ENCODE assay signal across 8 cellular contexts in the genomic region with DNA sequence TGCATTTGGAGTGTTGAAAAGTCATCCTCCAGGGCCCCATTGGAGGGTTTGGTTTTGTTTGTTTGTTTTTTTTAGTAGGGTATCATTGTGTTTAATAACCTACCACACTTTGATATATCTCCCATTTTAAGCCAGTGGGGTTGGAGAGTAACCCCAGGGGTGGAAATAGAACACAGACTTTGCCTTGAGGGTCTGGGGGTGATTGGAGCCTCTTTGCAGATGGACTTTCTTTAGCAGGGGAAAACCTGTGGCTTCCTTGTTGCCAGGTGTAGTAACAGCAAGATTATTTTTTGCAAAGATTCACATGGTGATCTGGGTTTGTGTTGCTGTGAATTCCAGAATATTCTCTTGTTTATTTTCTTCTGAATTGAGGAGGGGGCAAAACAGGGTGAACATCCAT. TPM values are rescaled to one million over a fixed set of nuclear protein-coding genes. Genes with fewer than 3 reads are reported as not detected.
DNase-seq lines count a peak whose midpoint lies in the region; TF ChIP-seq lines count a peak whose summit lies in the region.

No MANE protein-coding gene starts in this region.

- peaks cover 30% of the 10 kb centered on the region for H3K4me1 Mint-ChIP-seq in nephron progenitor cell

- peak overlapping the region; percentile 82 for H3K4me3 ChIP-seq in BJ (ENCODE audit: low read depth, low read length)
- H3K4me3 ChIP-seq in Loucy (ENCODE audit: low read length, poor library complexity, severe bottlenecking): peak overlapping the region; percentile 95
- peak overlapping the region; percentile 75 to 83 for H3K4me3 ChIP-seq in duodenal mucosa (ENCODE audit: low read depth in 1 of 2, low read length in 2 of 2)

- no peaks in the 10 kb centered on the region for H3K9me2 ChIP-seq in Loucy (replicated peaks; ENCODE audit: low read depth, low read length)

- H3K36me3 Mint-ChIP-seq in nephron progenitor cell (ENCODE audit: low read depth): peaks cover 11% of the 10 kb centered on the region

- TF ChIP-seq POLR2A in erythroblast (IDR thresholded peaks at IDR 0.05; ENCODE audit: low read length): no peak

- H3K4me1 ChIP-seq in Loucy (ENCODE audit: insufficient read depth, low read length, poor library complexity, severe bottlenecking): peaks cover 29% of the 10 kb centered on the region
- H3K4me1 ChIP-seq in duodenal mucosa (ENCODE audit: control insufficient read depth in 1 of 2, insufficient read depth in 2 of 2, low read length in 2 of 2): peaks cover 13 to 28% of the 10 kb centered on the region in 2 donors

- peak overlapping the region; percentile 97 for H3K4me3 Mint-ChIP-seq in nephron progenitor cell

- H4K20me1 ChIP-seq in Loucy (ENCODE audit: insufficient read depth, low read length, poor library complexity, severe bottlenecking): peaks cover 30% of the 10 kb centered on the region

- H3K9me3 ChIP-seq in Loucy (ENCODE audit: insufficient read depth, low read depth, low read length) (no peaks in the 10 kb centered on the region), duodenal mucosa (ENCODE audit: control insufficient read depth in 1 of 2, low read length in 2 of 2) (no peaks in the 10 kb centered on the region)

- no peak overlapping the region for H3K27ac Mint-ChIP-seq in nephron progenitor cell

- H3K27ac ChIP-seq in duodenal mucosa (ENCODE audit: low read depth, low read length): no peak overlapping the region

- H3F3A ChIP-seq in Loucy (ENCODE audit: low read depth): no peaks in the 10 kb centered on the region

- H3K36me3 ChIP-seq in BJ (ENCODE audit: control insufficient read depth, insufficient read depth, low read length) (no peaks in the 10 kb centered on the region; the same call in none of the 2 replicates), Loucy (ENCODE audit: insufficient read depth, low read length) (no peaks in the 10 kb centered on the region), duodenal mucosa (ENCODE audit: control insufficient read depth in 1 of 2, insufficient read depth in 2 of 2, low read length in 2 of 2) (no peaks in the 10 kb centered on the region)

- peaks cover 24% of the 10 kb centered on the region for H3K27me3 Mint-ChIP-seq in nephron progenitor cell (ENCODE audit: low read depth, poor library complexity)

- POLR2A ChIA-PET in BJ (lab: Charles Lee): no interaction called here

- H3K9ac ChIP-seq in Loucy (ENCODE audit: low read depth, low read length, poor library complexity, severe bottlenecking) (peak overlapping the region; percentile 96), duodenal mucosa (ENCODE audit: low read depth in 1 of 2, low read length in 2 of 2) (peak overlapping the region; percentile 55 to 71)

- CTCF ChIA-PET in BJ (lab: Yijun Ruan, JAX): interaction anchor here (0.7 to 1.0 kb wide), 3 partner anchors 15 to 76 kb away, joined by 3 to 4 read pairs (median 3); a partner anchor contains a TSS

- peaks cover 70% of the 10 kb centered on the region for H3K79me2 ChIP-seq in Loucy (ENCODE audit: insufficient read depth, low read length)

- TF ChIP-seq CTCF in BJ (IDR thresholded peaks at IDR 0.05; ENCODE audit: insufficient read depth, low read depth, low read length): no peak
- no peak for TF ChIP-seq CTCF in Loucy (conservative IDR thresholded peaks at IDR 0.05; ENCODE audit: low read length)
- no peak for TF ChIP-seq CTCF in nephron progenitor cell (IDR thresholded peaks at IDR 0.05)

- DNase-seq in BJ (ENCODE audit: low read depth): no peak
- no peak for DNase-seq in nephron progenitor cell
- DNase-seq in erythroblast (lab: John Stamatoyannopoulos, UW): no peak
- DNase-seq in midbrain (lab: John Stamatoyannopoulos, UW): no peak
- DNase-seq in activated gamma-delta T cell (lab: John Stamatoyannopoulos, UW): no peak
- no peak for DNase-seq in AML-193 (lab: John Stamatoyannopoulos, UW)

- no peak overlapping the region for H2AFZ ChIP-seq in Loucy (ENCODE audit: low read length)

- H3K27me3 ChIP-seq in BJ (ENCODE audit: control insufficient read depth, insufficient read depth, low read length) (no peaks in the 10 kb centered on the region), Loucy (ENCODE audit: insufficient read depth, low read length, poor library complexity, severe bottlenecking) (no peaks in the 10 kb centered on the region), duodenal mucosa (ENCODE audit: control insufficient read depth in 1 of 2, insufficient read depth in 2 of 2, low read length in 2 of 2) (no peaks in the 10 kb centered on the region)

- peak overlapping the region; percentile 89 for H3K4me2 ChIP-seq in Loucy (ENCODE audit: low read depth, low read length, poor library complexity, severe bottlenecking)

- H3K9me3 Mint-ChIP-seq in nephron progenitor cell: no peaks in the 10 kb centered on the region

RNA-seq across cellular contexts. Expression of a gene that starts 1.5 kb away (rescaled TPM):
- polyA plus RNA-seq in BJ (2011; rRNA removed): 17.0 and 27.3 TPM in 2 replicates
- polyA minus RNA-seq in BJ (2011; rRNA and poly(A)+ RNA removed): 80.7 and 92.3 TPM in 2 replicates
